ENCODE assay signal across 13 cellular contexts in genomic region chr12:24952389-24952788, GRCh38.
A peak's percentile ranks its signal among the peaks of the same experiment; 100 is the strongest.
DNase-seq lines count a peak whose midpoint lies in the region; ATAC-seq and TF ChIP-seq lines count a peak whose summit lies in the region.
"Had no signal": no experiment of that assay in that cellular context is flagged by ENCODE, and none has a peak within 500 bp of the region (broad histone marks: within the 10 kb centered on the region; RNA-seq: fewer than 3 reads in every experiment).

No MANE protein-coding gene starts in this region.

- peak overlapping the region; percentile 10; the same call in 1 of the 2 replicates for H3K4me3 ChIP-seq in OCI-LY3 (ENCODE audit: low read length)
- H3K4me3 ChIP-seq: SJSA1 had no signal

- H3K36me3 ChIP-seq in OCI-LY3 (replicated peaks; ENCODE audit: low read depth, low read length) = peaks cover 6% of the 10 kb centered on the region

- peak overlapping the region; percentile 40; the same call in 1 of the 2 replicates for H3K9ac ChIP-seq in OCI-LY3 (ENCODE audit: low read length)

- H3K4me1 ChIP-seq in OCI-LY3 (ENCODE audit: low read length) = peaks cover 66% of the 10 kb centered on the region

- peaks cover 0 to 3% of the 10 kb centered on the region in 2 donors for H3K27me3 Mint-ChIP-seq in stimulated activated naive B cell treated with anti-CD40 and anti-IgM and Interleukin-4, amounts not matched to agents 10 μg/mL and 1 μg/mL and 100 μg/mL, for 72 hours

- no peak overlapping the region for H2AFZ ChIP-seq in OCI-LY3 (ENCODE audit: low read depth, low read length)

- no peaks in the 10 kb centered on the region for H3K9me3 ChIP-seq in OCI-LY3 (ENCODE audit: insufficient read depth, low read length)
- H3K9me3 ChIP-seq: SJSA1 had no signal

- peak overlapping the region; percentile 54 for H3K4me2 ChIP-seq in OCI-LY3 (ENCODE audit: low read length)

- ATAC-seq in GM21717 (IDR thresholded peaks at IDR 0.05; ENCODE audit: unreplicated experiment) = peak; percentile 1
- ATAC-seq in stimulated activated naive B cell treated with anti-CD40 and anti-IgM and Interleukin-4, amounts not matched to agents 10 μg/mL and 1 μg/mL and 100 μg/mL, for 72 hours (replicated peaks) = no peak
- no peak for ATAC-seq in GM21786 (IDR thresholded peaks at IDR 0.05; ENCODE audit: unreplicated experiment)

- H3K9me3 Mint-ChIP-seq in stimulated activated naive B cell treated with anti-CD40 and anti-IgM and Interleukin-4, amounts not matched to agents 10 μg/mL and 1 μg/mL and 100 μg/mL, for 72 hours = peaks cover 2 to 5% of the 10 kb centered on the region in 2 donors
- H3K9me3 Mint-ChIP-seq: IgD-negative memory B cell had no signal

- H3K4me3 Mint-ChIP-seq in stimulated activated naive B cell treated with anti-CD40 and anti-IgM and Interleukin-4, amounts not matched to agents 10 μg/mL and 1 μg/mL and 100 μg/mL, for 72 hours = no peak overlapping the region

- H3K27ac Mint-ChIP-seq in stimulated activated naive B cell treated with anti-CD40 and anti-IgM and Interleukin-4, amounts not matched to agents 10 μg/mL and 1 μg/mL and 100 μg/mL, for 72 hours = peak overlapping the region; percentile 90

- H3K79me2 ChIP-seq in OCI-LY3 (ENCODE audit: low read length) = peaks cover 31% of the 10 kb centered on the region

- peaks cover 0 to 6% of the 10 kb centered on the region in 2 donors for H3K36me3 Mint-ChIP-seq in stimulated activated naive B cell treated with anti-CD40 and anti-IgM and Interleukin-4, amounts not matched to agents 10 μg/mL and 1 μg/mL and 100 μg/mL, for 72 hours
- H3K36me3 Mint-ChIP-seq: IgD-negative memory B cell had no signal

- no peaks in the 10 kb centered on the region for H4K20me1 ChIP-seq in OCI-LY3 (ENCODE audit: insufficient read depth, low read length)

- H3K27ac ChIP-seq in OCI-LY3 (ENCODE audit: low read length) = peak overlapping the region; percentile 87
- H3K27ac ChIP-seq: SJSA1 had no signal

- H3K4me1 Mint-ChIP-seq in stimulated activated naive B cell treated with anti-CD40 and anti-IgM and Interleukin-4, amounts not matched to agents 10 μg/mL and 1 μg/mL and 100 μg/mL, for 72 hours = peaks cover 46 to 69% of the 10 kb centered on the region in 2 donors

- TF ChIP-seq CTCF in OCI-LY3 (IDR thresholded peaks at IDR 0.05; ENCODE audit: low read depth, low read length) = no peak

- H3K27me3 ChIP-seq in OCI-LY3 (ENCODE audit: low read depth, low read length) = no peaks in the 10 kb centered on the region
- H3K27me3 ChIP-seq: SJSA1 had no signal

- DNase-seq in glomerular visceral epithelial cell (ENCODE audit: extremely low spot score) (peak; percentile 33), anterior cingulate cortex (lab: John Stamatoyannopoulos, UW) (no peak), DMS153 (lab: John Stamatoyannopoulos, UW) (no peak)
- no peak for DNase-seq in stimulated activated naive B cell treated with anti-CD40 and anti-IgM and Interleukin-4, amounts not matched to agents 10 μg/mL and 1 μg/mL and 100 μg/mL, for 72 hours
- DNase-seq: NCI-H1436, NCI-H2029 treated with DMSO at 0.1 percent for 48 hours, NCI-H510A, NCI-H82 had no signal
